ENCODE assay signal across 13 cellular contexts in genomic region chr15:55224892-55225291, GRCh38. TPM values are rescaled to one million over a fixed set of nuclear protein-coding genes. Genes with fewer than 3 reads are reported as not detected.
DNase-seq lines count a peak whose midpoint lies in the region; ATAC-seq and TF ChIP-seq lines count a peak whose summit lies in the region.
"Had no signal": no experiment of that assay in that cellular context is flagged by ENCODE, and none has a peak within 500 bp of the region (broad histone marks: within the 10 kb centered on the region; RNA-seq: fewer than 3 reads in every experiment).

No MANE protein-coding gene starts in this region.

- ATAC-seq in HG02759 (IDR thresholded peaks at IDR 0.05; ENCODE audit: unreplicated experiment) (peak; percentile 42), left lung (peak; percentile 29), left colon (no peak)

- peak overlapping the region; percentile 4 for H3K4me3 Mint-ChIP-seq in T-helper 1 cell treated with Interleukin-12 subunit alpha and Interleukin-12 subunit beta and Interleukin-4 antibody, amounts not matched to agents 30 μg/mL and 1 μg/mL, for 36 hours
- no peak overlapping the region for H3K4me3 Mint-ChIP-seq in endothelial cell (ENCODE audit: unreplicated experiment)

- no peaks in the 10 kb centered on the region for H3K27me3 ChIP-seq in GM06990 (replicated peaks; ENCODE audit: control insufficient read depth, insufficient read depth, low read length)
- H3K27me3 ChIP-seq in left lung, result no peaks in the 10 kb centered on the region
- no peaks in the 10 kb centered on the region for H3K27me3 ChIP-seq in breast epithelium

- no peak for TF ChIP-seq POLR2A in breast epithelium (IDR thresholded peaks at IDR 0.05)

- peaks cover 44% of the 10 kb centered on the region for H3K36me3 Mint-ChIP-seq in T-helper 1 cell treated with Interleukin-12 subunit alpha and Interleukin-12 subunit beta and Interleukin-4 antibody, amounts not matched to agents 30 μg/mL and 1 μg/mL, for 36 hours (ENCODE audit: low read depth)
- no peaks in the 10 kb centered on the region for H3K36me3 Mint-ChIP-seq in endothelial cell (ENCODE audit: low read depth, unreplicated experiment)

- H3K27ac ChIP-seq in left lung, result peak overlapping the region; percentile 47 to 93
- H3K27ac ChIP-seq in breast epithelium, result no peak overlapping the region
- H3K27ac ChIP-seq: skin epidermis had no signal

- H3K4me3 ChIP-seq in GM06990 (replicated peaks; ENCODE audit: low read depth, low read length) (no peak overlapping the region), left lung (no peak overlapping the region), breast epithelium (no peak overlapping the region)
- H3K4me3 ChIP-seq: skin epidermis had no signal

- peaks cover 19 to 61% of the 10 kb centered on the region in 2 donors for H3K4me1 ChIP-seq in left lung
- no peaks in the 10 kb centered on the region for H3K4me1 ChIP-seq in breast epithelium

- H3K9me3 ChIP-seq in left lung, result no peaks in the 10 kb centered on the region
- H3K9me3 ChIP-seq in breast epithelium, result no peaks in the 10 kb centered on the region

- H3K4me1 Mint-ChIP-seq in T-helper 1 cell treated with Interleukin-12 subunit alpha and Interleukin-12 subunit beta and Interleukin-4 antibody, amounts not matched to agents 30 μg/mL and 1 μg/mL, for 36 hours (ENCODE audit: low read depth), result peaks cover 49% of the 10 kb centered on the region
- H3K4me1 Mint-ChIP-seq in endothelial cell (ENCODE audit: unreplicated experiment), result peaks cover 22% of the 10 kb centered on the region

- peak; percentile 47 for DNase-seq in GM06990 (ENCODE audit: extremely low read depth, insufficient read length)
- no peak for DNase-seq in left lung
- no peak for DNase-seq in globus pallidus (ENCODE audit: low spot score)
- no peak for DNase-seq in endothelial cell (ENCODE audit: low spot score)
- no peak for DNase-seq in left colon
- no peak for DNase-seq in breast epithelium (ENCODE audit: low spot score in 2 of 2)
- DNase-seq: activated CD4-positive, alpha-beta T cell treated with anti-CD3 and anti-CD28 coated beads, Interleukin-2, amount 50 U/mL, for 48 hours; foreskin melanocyte; midbrain; RPMI8226 had no signal

- no peaks in the 10 kb centered on the region for H3K9me3 Mint-ChIP-seq in T-helper 1 cell treated with Interleukin-12 subunit alpha and Interleukin-12 subunit beta and Interleukin-4 antibody, amounts not matched to agents 30 μg/mL and 1 μg/mL, for 36 hours
- peaks cover 6% of the 10 kb centered on the region for H3K9me3 Mint-ChIP-seq in endothelial cell (ENCODE audit: unreplicated experiment)

- peaks cover 2% of the 10 kb centered on the region for H3K36me3 ChIP-seq in GM06990 (ENCODE audit: control insufficient read depth, insufficient read depth, low read length)
- H3K36me3 ChIP-seq in left lung, result peaks cover 0 to 41% of the 10 kb centered on the region in 2 donors
- H3K36me3 ChIP-seq in breast epithelium, result no peaks in the 10 kb centered on the region

- no peaks in the 10 kb centered on the region for H3K27me3 Mint-ChIP-seq in T-helper 1 cell treated with Interleukin-12 subunit alpha and Interleukin-12 subunit beta and Interleukin-4 antibody, amounts not matched to agents 30 μg/mL and 1 μg/mL, for 36 hours (ENCODE audit: low read depth)
- H3K27me3 Mint-ChIP-seq in endothelial cell (ENCODE audit: unreplicated experiment), result peaks cover 1% of the 10 kb centered on the region

- intact Hi-C loops in left lung (cut with DNase I), result no loop called here
- intact Hi-C loops in left colon (cut with DNase I, micrococcal nuclease), result no loop called here
- intact Hi-C loops in breast epithelium (cut with DNase I; ENCODE audit: low total_unique reads), result loop anchor here (10.0 kb wide), 1 partner anchor 60 kb away; the partner anchor contains the start of gene RAB27A

- H3K27ac Mint-ChIP-seq in T-helper 1 cell treated with Interleukin-12 subunit alpha and Interleukin-12 subunit beta and Interleukin-4 antibody, amounts not matched to agents 30 μg/mL and 1 μg/mL, for 36 hours, result peak overlapping the region; percentile 21
- H3K27ac Mint-ChIP-seq in endothelial cell (ENCODE audit: unreplicated experiment), result no peak overlapping the region

- TF ChIP-seq CTCF in GM06990 (IDR thresholded peaks at IDR 0.05; ENCODE audit: insufficient read depth, low read length, poor library complexity, severe bottlenecking) (no peak), left lung (IDR thresholded peaks at IDR 0.05) (no peak), endothelial cell (IDR thresholded peaks at IDR 0.05; ENCODE audit: unreplicated experiment) (no peak), breast epithelium (IDR thresholded peaks at IDR 0.05) (no peak)

RNA-seq across cellular contexts. Expression of gene RSL24D1, which starts 28.2 kb away (rescaled TPM):
- total RNA-seq in left lung, result 10 to 100 TPM; 43.5 to 55.1 TPM
- 58.0 TPM for total RNA-seq in endothelial cell (ENCODE audit: unreplicated experiment)
- 10 to 100 TPM; 36.0 to 46.0 TPM for total RNA-seq in left colon
- 10 to 100 TPM; 66.4 to 97.9 (median 92.4) TPM for total RNA-seq in breast epithelium

Comparison
In these comparisons a context has a peak if more than half of its experiments do, and no peak if none do; other contexts are left out.
1. H3K27ac ChIP-seq: peak in left lung (2 of 2); none in breast epithelium (0 of 2).